ENCODE assay signal across 21 cellular contexts in the genomic region with DNA sequence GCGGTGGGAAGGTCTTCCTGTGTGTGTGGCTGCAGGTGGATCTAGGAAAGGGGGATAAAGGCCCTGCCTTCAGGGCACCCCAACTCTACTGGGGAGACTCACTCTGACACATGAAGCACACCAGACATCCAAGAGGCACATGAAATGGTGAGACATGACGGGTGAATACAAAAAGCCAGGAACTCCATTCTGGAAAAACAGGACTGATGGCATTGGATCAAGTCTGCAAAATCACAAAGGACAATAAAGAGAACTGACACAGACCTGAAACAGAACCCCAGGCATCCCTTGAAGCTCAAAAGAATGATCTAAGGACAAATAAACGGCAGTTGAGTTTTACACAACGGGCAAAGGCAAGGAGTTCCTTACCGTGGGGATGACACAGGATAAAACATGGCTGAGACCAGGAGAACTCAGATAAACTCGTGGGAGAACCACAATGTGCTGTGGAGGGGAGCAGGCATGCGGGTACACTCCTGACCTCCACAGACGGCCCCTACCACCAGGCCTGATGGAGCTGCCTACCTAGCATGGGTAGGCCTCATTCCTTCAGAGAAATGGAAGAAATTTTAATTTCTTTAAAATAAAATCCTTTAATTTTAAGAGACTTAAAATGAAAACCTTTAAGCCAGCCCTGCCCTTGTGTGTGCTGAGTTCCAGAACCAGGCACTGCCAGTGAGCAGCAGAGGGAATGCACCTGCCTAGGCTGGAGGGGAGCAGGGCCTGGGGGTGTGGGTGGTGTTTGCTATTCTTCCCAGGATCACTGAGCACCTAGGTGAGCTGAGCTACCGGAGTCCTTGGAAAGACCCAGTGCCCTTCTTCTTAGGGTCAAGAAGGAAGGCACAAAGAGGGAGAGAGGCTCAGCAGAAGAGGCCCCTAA.
DNase-seq lines count a peak whose midpoint lies in the region; ATAC-seq and TF ChIP-seq lines count a peak whose summit lies in the region.
"Had no signal": no experiment of that assay in that cellular context is flagged by ENCODE, and none has a peak within 500 bp of the region (broad histone marks: within the 10 kb centered on the region; RNA-seq: fewer than 3 reads in every experiment).

No MANE protein-coding gene starts in this region.

- no peak for ATAC-seq in HG03095 (IDR thresholded peaks at IDR 0.05; ENCODE audit: unreplicated experiment)

- H3K4me3 Mint-ChIP-seq in nephron progenitor cell, result no peak overlapping the region
- H3K4me3 Mint-ChIP-seq: CD4-positive, alpha-beta T cell; GM23338; H9 had no signal

- 80% methylated on average over 9 of the region's 9 CpGs for WGBS in esophagus muscularis mucosa
- WGBS in neuronal stem cell (ENCODE audit: extremely low coverage in 2 of 2, insufficient read length in 2 of 2, insufficient replicate concordance in 1 of 2), 2 donors, result no CpG with 5 or more reads among the region's 9 CpGs

- H4K8ac ChIP-seq in neuronal stem cell (ENCODE audit: low read depth, low read length), result no peak overlapping the region

- H3K9me3 ChIP-seq in WERI-Rb-1 (ENCODE audit: severe bottlenecking), result no peaks in the 10 kb centered on the region
- no peaks in the 10 kb centered on the region for H3K9me3 ChIP-seq in esophagus muscularis mucosa
- H3K9me3 ChIP-seq in neuronal stem cell (replicated peaks in 1 of 2; ENCODE audit: control insufficient read depth in 2 of 2, insufficient read depth in 1 of 2, low read depth in 1 of 2, low read length in 2 of 2), result peaks cover 0 to under 1% of the 10 kb centered on the region in 2 donors
- H3K9me3 ChIP-seq in effector memory CD4-positive, alpha-beta T cell (ENCODE audit: control insufficient read depth, low read length), result no peaks in the 10 kb centered on the region
- H3K9me3 ChIP-seq: MG63, SJSA1 had no signal

- H3K4me3 ChIP-seq in WERI-Rb-1 (ENCODE audit: low read depth, low read length) (no peak overlapping the region), esophagus muscularis mucosa (no peak overlapping the region), neuronal stem cell (ENCODE audit: low read length in 2 of 2) (no peak overlapping the region)
- H3K4me3 ChIP-seq in effector memory CD4-positive, alpha-beta T cell (ENCODE audit: insufficient read depth, low read depth, low read length, poor library complexity, severe bottlenecking), result no peak overlapping the region
- H3K4me3 ChIP-seq: BLaER1 treated with 17β-estradiol and CSF1 and Interleukin-3, amounts not matched to agents 10 nM and 100 nM; GM23338; MG63; PC-9; SJSA1 had no signal

- peak; percentile 72 for DNase-seq in ELF-1 (ENCODE audit: low read depth, low spot score)
- no peak for DNase-seq in WERI-Rb-1
- peak; percentile 89 for DNase-seq in esophagus muscularis mucosa (ENCODE audit: extremely low spot score)
- DNase-seq in neuronal stem cell (ENCODE audit: low spot score), result no peak
- DNase-seq in effector memory CD4-positive, alpha-beta T cell, result no peak
- DNase-seq in nephron progenitor cell, result no peak
- DNase-seq in activated CD4-positive, CD25-positive, alpha-beta regulatory T cell treated with anti-CD3 and anti-CD28 coated beads, Interleukin-2, amount 50 U/mL, for 72 hours, result no peak
- DNase-seq: 8988T; CD4-positive, alpha-beta T cell; H9; KBM-7; MG63; NCI-H1105 treated with DMSO at 0.1 percent for 48 hours; NCI-H1930; PC-9; Right ventricle myocardium superior; RPMI8226 had no signal

- peaks cover 27% of the 10 kb centered on the region for H3K4me1 Mint-ChIP-seq in nephron progenitor cell

- no peak overlapping the region for H2BK120ac ChIP-seq in neuronal stem cell (ENCODE audit: low read depth, low read length)

- H3K36me3 Mint-ChIP-seq in nephron progenitor cell (ENCODE audit: low read depth), result no peaks in the 10 kb centered on the region

- no peak overlapping the region for H3K9ac ChIP-seq in neuronal stem cell (ENCODE audit: low read depth, low read length, poor library complexity)
- H3K9ac ChIP-seq: BLaER1 treated with 17β-estradiol and CSF1 and Interleukin-3, amounts not matched to agents 10 nM and 100 nM had no signal

- H3K4me1 ChIP-seq in esophagus muscularis mucosa (no peaks in the 10 kb centered on the region), neuronal stem cell (ENCODE audit: control insufficient read depth in 2 of 2, insufficient read depth in 1 of 2, low read depth in 1 of 2, low read length in 2 of 2) (peaks cover 7 to 8% of the 10 kb centered on the region in 2 donors)
- no peaks in the 10 kb centered on the region for H3K4me1 ChIP-seq in effector memory CD4-positive, alpha-beta T cell (ENCODE audit: control insufficient read depth, insufficient read depth, low read length, poor library complexity, severe bottlenecking)
- H3K4me1 ChIP-seq: BLaER1 treated with 17β-estradiol and CSF1 and Interleukin-3, amounts not matched to agents 10 nM and 100 nM; SJSA1 had no signal

- H3K36me3 ChIP-seq in WERI-Rb-1 (no peaks in the 10 kb centered on the region), esophagus muscularis mucosa (no peaks in the 10 kb centered on the region), neuronal stem cell (replicated peaks in 1 of 2; ENCODE audit: control insufficient read depth in 2 of 2, insufficient read depth in 2 of 2, low read length in 2 of 2) (no peaks in the 10 kb centered on the region)
- H3K36me3 ChIP-seq in effector memory CD4-positive, alpha-beta T cell (ENCODE audit: control insufficient read depth, insufficient read depth, low read length), result no peaks in the 10 kb centered on the region
- H3K36me3 ChIP-seq: BLaER1 treated with 17β-estradiol and CSF1 and Interleukin-3, amounts not matched to agents 10 nM and 100 nM; MG63; SJSA1 had no signal

- TF ChIP-seq EP300 in esophagus muscularis mucosa (IDR thresholded peaks at IDR 0.05), result no peak

- peak overlapping the region; percentile 65 for H2BK15ac ChIP-seq in neuronal stem cell (ENCODE audit: low read length)

- no peak overlapping the region for H3K4ac ChIP-seq in neuronal stem cell (ENCODE audit: low read length)

- no peak overlapping the region for H4K91ac ChIP-seq in neuronal stem cell (ENCODE audit: low read depth, low read length, poor library complexity)

- no peak overlapping the region for H2AK5ac ChIP-seq in neuronal stem cell (ENCODE audit: low read depth, low read length)

- no peak overlapping the region for H3K27ac Mint-ChIP-seq in nephron progenitor cell
- H3K27ac Mint-ChIP-seq: CD4-positive, alpha-beta T cell; GM23338; H9 had no signal

- intact Hi-C loops in esophagus muscularis mucosa (cut with DNase I), result no loop called here

- H3K9me3 Mint-ChIP-seq in nephron progenitor cell, result peaks cover under 1% of the 10 kb centered on the region
- H3K9me3 Mint-ChIP-seq: CD4-positive, alpha-beta T cell had no signal

- H2AFZ ChIP-seq in neuronal stem cell (ENCODE audit: low read length), result no peak overlapping the region
- H2AFZ ChIP-seq: GM23338, PC-9 had no signal

- H2BK12ac ChIP-seq in neuronal stem cell (ENCODE audit: low read length), result no peak overlapping the region

- H3K27ac ChIP-seq in WERI-Rb-1, result peak overlapping the region; percentile 69
- no peak overlapping the region for H3K27ac ChIP-seq in esophagus muscularis mucosa (replicated peaks in 1 of 4)
- H3K27ac ChIP-seq in neuronal stem cell (replicated peaks; ENCODE audit: low read length), result no peak overlapping the region
- no peak overlapping the region for H3K27ac ChIP-seq in effector memory CD4-positive, alpha-beta T cell (ENCODE audit: insufficient read depth, low read length, poor library complexity, severe bottlenecking)
- H3K27ac ChIP-seq: BLaER1 treated with 17β-estradiol and CSF1 and Interleukin-3, amounts not matched to agents 10 nM and 100 nM; PC-9; SJSA1 had no signal

- TF ChIP-seq CTCF in WERI-Rb-1 (IDR thresholded peaks at IDR 0.05; ENCODE audit: low read depth, low read length) (no peak), esophagus muscularis mucosa (IDR thresholded peaks at IDR 0.05) (no peak), nephron progenitor cell (IDR thresholded peaks at IDR 0.05) (no peak)

- no peak overlapping the region for H2BK5ac ChIP-seq in neuronal stem cell (ENCODE audit: low read length)

- H3K4me2 ChIP-seq in neuronal stem cell (ENCODE audit: insufficient read depth, low read length, poor library complexity, severe bottlenecking), result no peak overlapping the region
- H3K4me2 ChIP-seq: BLaER1 treated with 17β-estradiol and CSF1 and Interleukin-3, amounts not matched to agents 10 nM and 100 nM; GM23338; PC-9 had no signal

- H3K27me3 ChIP-seq in WERI-Rb-1 (ENCODE audit: insufficient read depth, low read depth, severe bottlenecking) (no peaks in the 10 kb centered on the region), esophagus muscularis mucosa (no peaks in the 10 kb centered on the region), neuronal stem cell (ENCODE audit: control insufficient read depth in 3 of 3, insufficient read depth in 3 of 3, low read depth in 1 of 3, low read length in 3 of 3) (peaks cover 0 to 3% (median 0%) of the 10 kb centered on the region in 3 experiments)
- H3K27me3 ChIP-seq in effector memory CD4-positive, alpha-beta T cell (replicated peaks; ENCODE audit: control insufficient read depth, insufficient read depth, low read length, poor library complexity, severe bottlenecking), result no peaks in the 10 kb centered on the region
- H3K27me3 ChIP-seq: BLaER1 treated with 17β-estradiol and CSF1 and Interleukin-3, amounts not matched to agents 10 nM and 100 nM; MG63; SJSA1 had no signal

- peaks cover 13% of the 10 kb centered on the region for H3K27me3 Mint-ChIP-seq in nephron progenitor cell (ENCODE audit: low read depth, poor library complexity)
- H3K27me3 Mint-ChIP-seq: CD4-positive, alpha-beta T cell had no signal

- no peak overlapping the region for H3K14ac ChIP-seq in neuronal stem cell (ENCODE audit: low read length)

- TF ChIP-seq POLR2A in esophagus muscularis mucosa (IDR thresholded peaks at IDR 0.05; ENCODE audit: low read depth), result no peak

- H3K79me1 ChIP-seq in neuronal stem cell (ENCODE audit: low read depth, low read length), result no peaks in the 10 kb centered on the region

- H3K23ac ChIP-seq in neuronal stem cell (ENCODE audit: low read depth, low read length, poor library complexity), result no peak overlapping the region

- H3K18ac ChIP-seq in neuronal stem cell (ENCODE audit: low read length), result no peak overlapping the region

Comparison
In these comparisons a context has a peak if more than half of its experiments do, and no peak if none do; other contexts are left out.
1. DNase-seq: peak in ELF-1 (single experiment) and esophagus muscularis mucosa (single experiment); none in WERI-Rb-1 (single experiment), neuronal stem cell (single experiment), effector memory CD4-positive, alpha-beta T cell (0 of 3), nephron progenitor cell (single experiment) and activated CD4-positive, CD25-positive, alpha-beta regulatory T cell treated with anti-CD3 and anti-CD28 coated beads, Interleukin-2, amount 50 U/mL, for 72 hours (single experiment).